Comparison of ENCODE assay signal across 7 cellular contexts in genomic region chr7:105849122-105849855, GRCh38.
DNase-seq lines count a peak whose midpoint lies in the region; ATAC-seq and TF ChIP-seq lines count a peak whose summit lies in the region.

No MANE protein-coding gene starts in this region.

- no peak for TF ChIP-seq CTCF in MM.1S (IDR thresholded peaks at IDR 0.05; ENCODE audit: low read length)

- H3K36me3 ChIP-seq in MM.1S (replicated peaks; ENCODE audit: insufficient read depth, low read length), result no peaks in the 10 kb centered on the region

- H3K9me3 Mint-ChIP-seq in stimulated activated naive B cell treated with anti-CD40 and anti-IgM and Interleukin-4, amounts not matched to agents 10 μg/mL and 1 μg/mL and 100 μg/mL, for 72 hours, result no peaks in the 10 kb centered on the region

- DNase-seq in MM.1S, result peak; percentile 78
- DNase-seq in activated CD8-positive, alpha-beta memory T cell treated with anti-CD3 and anti-CD28 coated beads, Interleukin-2, amount 50 U/mL, for 24 hours (ENCODE audit: extremely low read depth), result peak; percentile 52
- DNase-seq in iris pigment epithelial cell (ENCODE audit: low read depth), result peak; percentile 39
- no peak for DNase-seq in stimulated activated naive B cell treated with anti-CD40 and anti-IgM and Interleukin-4, amounts not matched to agents 10 μg/mL and 1 μg/mL and 100 μg/mL, for 72 hours
- no peak for DNase-seq in NCI-H2081 treated with DMSO at 0.1 percent for 48 hours (lab: John Stamatoyannopoulos, UW)
- DNase-seq in inferior parietal cortex (ENCODE audit: extremely low spot score), result no peak

- H3K27me3 Mint-ChIP-seq in stimulated activated naive B cell treated with anti-CD40 and anti-IgM and Interleukin-4, amounts not matched to agents 10 μg/mL and 1 μg/mL and 100 μg/mL, for 72 hours, result peaks cover 4 to 5% of the 10 kb centered on the region in 2 donors

- H3F3A ChIP-seq in MM.1S (ENCODE audit: insufficient read depth, low read length), result peaks cover 4% of the 10 kb centered on the region

- no peak overlapping the region for H3K4me3 Mint-ChIP-seq in stimulated activated naive B cell treated with anti-CD40 and anti-IgM and Interleukin-4, amounts not matched to agents 10 μg/mL and 1 μg/mL and 100 μg/mL, for 72 hours

- peaks cover 9 to 14% of the 10 kb centered on the region in 2 donors for H3K4me1 Mint-ChIP-seq in stimulated activated naive B cell treated with anti-CD40 and anti-IgM and Interleukin-4, amounts not matched to agents 10 μg/mL and 1 μg/mL and 100 μg/mL, for 72 hours

- H3K9me2 ChIP-seq in MM.1S (replicated peaks; ENCODE audit: insufficient read depth, low read length), result no peaks in the 10 kb centered on the region

- H3K79me2 ChIP-seq in MM.1S (ENCODE audit: low read length), result no peaks in the 10 kb centered on the region

- H3K36me3 Mint-ChIP-seq in stimulated activated naive B cell treated with anti-CD40 and anti-IgM and Interleukin-4, amounts not matched to agents 10 μg/mL and 1 μg/mL and 100 μg/mL, for 72 hours, result no peaks in the 10 kb centered on the region

- peak overlapping the region; percentile 41; the same call in 1 of the 2 replicates for H3K27ac ChIP-seq in MM.1S (ENCODE audit: low read length)

- no peak overlapping the region for H3K4me3 ChIP-seq in MM.1S (ENCODE audit: low read length)

- H2AFZ ChIP-seq in MM.1S (ENCODE audit: low read length), result peak overlapping the region; percentile 37

- H3K9me3 ChIP-seq in MM.1S (replicated peaks; ENCODE audit: insufficient read depth, low read length), result no peaks in the 10 kb centered on the region

- H3K4me2 ChIP-seq in MM.1S (ENCODE audit: low read depth, low read length), result peak overlapping the region; percentile 17; the same call in 1 of the 2 replicates

- peak; percentile 38 to 72 for ATAC-seq in stimulated activated naive B cell treated with anti-CD40 and anti-IgM and Interleukin-4, amounts not matched to agents 10 μg/mL and 1 μg/mL and 100 μg/mL, for 72 hours (replicated peaks)
- ATAC-seq in GM18502 (IDR thresholded peaks at IDR 0.05; ENCODE audit: poor library complexity, unreplicated experiment), result no peak

- H3K4me1 ChIP-seq in MM.1S (ENCODE audit: low read length), result peaks cover 20% of the 10 kb centered on the region

- no peak overlapping the region for H3K27ac Mint-ChIP-seq in stimulated activated naive B cell treated with anti-CD40 and anti-IgM and Interleukin-4, amounts not matched to agents 10 μg/mL and 1 μg/mL and 100 μg/mL, for 72 hours

- H4K20me1 ChIP-seq in MM.1S (ENCODE audit: insufficient read depth, low read length), result no peaks in the 10 kb centered on the region

- H3K9ac ChIP-seq in MM.1S (ENCODE audit: low read length), result no peak overlapping the region

- H3K27me3 ChIP-seq in MM.1S (replicated peaks; ENCODE audit: insufficient read depth, low read length), result no peaks in the 10 kb centered on the region

Comparison
In these comparisons a context has a peak if more than half of its experiments do, and no peak if none do; other contexts are left out.
1. DNase-seq: peak in MM.1S (single experiment), activated CD8-positive, alpha-beta memory T cell treated with anti-CD3 and anti-CD28 coated beads, Interleukin-2, amount 50 U/mL, for 24 hours (single experiment) and iris pigment epithelial cell (single experiment); none in stimulated activated naive B cell treated with anti-CD40 and anti-IgM and Interleukin-4, amounts not matched to agents 10 μg/mL and 1 μg/mL and 100 μg/mL, for 72 hours (single experiment), NCI-H2081 treated with DMSO at 0.1 percent for 48 hours (single experiment) and inferior parietal cortex (single experiment).